1 cellular context compared by ENCODE assay signal in genomic region chr17:11514981-11515680, GRCh38.
TF ChIP-seq lines count a peak whose summit lies in the region.

No MANE protein-coding gene starts in this region.

TF ChIP-seq in H1, 55 proteins besides CTCF, POLR2A, EP300 and RAD21:
- TF ChIP-seq POLR2AphosphoS5 (IDR thresholded peaks at IDR 0.05; ENCODE audit: low read depth, low read length) (no peak), CBX5 (IDR thresholded peaks at IDR 0.05; ENCODE audit: low read depth, low read length) (no peak), FOSL1 (IDR thresholded peaks at IDR 0.05; ENCODE audit: insufficient read depth, low read depth, low read length) (no peak), CHD1 (IDR thresholded peaks at IDR 0.05; ENCODE audit: low read depth, low read length) (no peak), BRCA1 (IDR thresholded peaks at IDR 0.05; ENCODE audit: low read depth, low read length) (no peak), TAF1 (IDR thresholded peaks at IDR 0.05; ENCODE audit: low read depth, low read length) (no peak), E2F6 (IDR thresholded peaks at IDR 0.05) (no peak), NANOG (IDR thresholded peaks at IDR 0.05; ENCODE audit: insufficient read depth, low read depth, low read length, poor library complexity, severe bottlenecking) (no peak), YY1 (IDR thresholded peaks at IDR 0.05; ENCODE audit: low read depth, low read length) (no peak), SIRT6 (IDR thresholded peaks at IDR 0.05; ENCODE audit: low read length) (no peak), CEBPB (IDR thresholded peaks at IDR 0.05; ENCODE audit: low read depth, low read length) (no peak)
